24 cellular contexts compared by ENCODE assay signal in the genomic region with DNA sequence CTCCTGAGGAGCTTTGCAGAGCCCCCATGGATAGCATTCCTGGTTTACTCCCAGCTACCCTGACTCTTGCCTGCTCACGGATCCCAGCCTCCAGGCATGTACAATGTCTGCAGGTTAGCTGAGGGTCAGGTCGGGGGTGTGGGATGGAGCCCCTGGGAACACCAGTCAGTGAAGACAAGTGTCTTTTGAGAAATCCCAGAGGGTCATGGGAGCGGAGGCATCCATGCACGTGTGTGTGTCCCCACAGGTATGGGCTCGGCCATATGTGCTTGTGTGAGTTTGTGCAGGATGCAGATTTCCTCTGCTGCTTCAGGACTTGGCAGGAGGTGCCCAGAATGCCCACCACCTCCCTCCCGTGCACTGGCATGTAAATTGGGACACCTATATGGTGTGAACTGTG. TPM values are rescaled to one million over a fixed set of nuclear protein-coding genes. Genes with fewer than 3 reads are reported as not detected.
"Had no signal": no experiment of that assay in that cellular context is flagged by ENCODE, and none has a peak within 500 bp of the region (broad histone marks: within the 10 kb centered on the region; RNA-seq: fewer than 3 reads in every experiment).

No MANE protein-coding gene starts in this region.

- DNase-seq: IMR-90, Karpas-422, KG1, MG63, NCI-H1092, NCI-H1105 treated with DMSO at 0.1 percent for 48 hours, NCI-H1417 treated with DMSO at 0.1 percent for 48 hours, NCI-H146, NCI-H1694 treated with DMSO at 0.1 percent for 48 hours, NCI-H2029, NCI-H2081 treated with DMSO at 0.1 percent for 48 hours, NCI-H2171, NCI-H226, NCI-H446, NCI-H510A, NCI-H524 treated with DMSO at 0.1 percent for 48 hours, NCI-H69, NCI-H774, RPMI8226, SIG-M5 had no signal

- H3K27ac ChIP-seq: SJSA1, SK-N-MC had no signal

- H3K9me3 ChIP-seq: MG63, SJSA1 had no signal

- H3K4me1 ChIP-seq: SJSA1 had no signal

- H3K27me3 ChIP-seq: MG63 had no signal

- H3K36me3 ChIP-seq: MG63, SJSA1 had no signal

- ATAC-seq: HepG2 had no signal

- H3K4me3 ChIP-seq: MG63, SJSA1, SK-N-MC had no signal

RNA-seq across cellular contexts. Expression of a gene that starts 28.3 kb away (rescaled TPM):
- total RNA-seq: HepG2, HT1080, IMR-90 had no signal
- polyA plus RNA-seq: HepG2, IMR-90 had no signal
